In the genomic region with DNA sequence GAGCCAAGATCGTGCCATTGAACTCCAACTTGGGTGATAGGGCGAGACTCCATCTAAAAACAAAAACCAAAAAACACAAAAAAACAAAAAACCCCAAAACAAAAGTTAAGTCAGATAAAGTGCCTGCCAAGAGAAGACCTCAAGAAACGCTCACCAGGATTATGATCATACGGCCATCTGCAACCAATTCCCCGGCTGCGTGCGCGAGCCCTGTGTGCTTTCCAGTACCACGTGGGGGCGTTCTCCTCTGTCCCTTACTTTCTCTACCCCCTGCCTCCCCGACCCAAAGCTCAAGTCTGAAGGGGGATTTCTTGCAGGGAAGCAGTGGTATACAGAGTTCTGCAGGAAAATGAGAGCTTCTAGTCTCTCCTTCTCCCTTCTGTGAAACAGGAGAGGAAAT, we compare ENCODE assay signal across 10 cellular contexts. TPM values are rescaled to one million over a fixed set of nuclear protein-coding genes. Genes with fewer than 3 reads are reported as not detected.
DNase-seq lines count a peak whose midpoint lies in the region; ATAC-seq and TF ChIP-seq lines count a peak whose summit lies in the region.
"Had no signal": no experiment of that assay in that cellular context is flagged by ENCODE, and none has a peak within 500 bp of the region (broad histone marks: within the 10 kb centered on the region; RNA-seq: fewer than 3 reads in every experiment).

No MANE protein-coding gene starts in this region.

- H3K4me3 Mint-ChIP-seq in activated B cell treated with CpG ODN at 0.5 μM for 24 hours (no peak overlapping the region), memory B cell (no peak overlapping the region)

- intact Hi-C loops in activated B cell treated with CpG ODN at 0.5 μM for 24 hours (cut with micrococcal nuclease) (no loop called here), esophagus squamous epithelium (cut with DNase I) (loop anchor here (10.0 kb wide), 1 partner anchor 802 kb away; a partner anchor contains a TSS)

- H3K4me1 ChIP-seq in esophagus squamous epithelium: no peaks in the 10 kb centered on the region

- in situ Hi-C loops in KBM-7 (cut with MboI; ENCODE audit: low pct_unique_long_range_greater_than_20kb, low sequenced_read_pairs): loop anchor here (10.0 to 25.0 kb wide), 2 partner anchors 482 to 794 kb away; a partner anchor contains a TSS

- DNase-seq in NCI-H2107 treated with DMSO at 0.1 percent for 48 hours (lab: John Stamatoyannopoulos, UW; ENCODE audit: unreplicated experiment) (peak; percentile 29), NCI-H2107 (lab: John Stamatoyannopoulos, UW) (no peak), KBM-7 (peak; percentile 49), activated B cell treated with CpG ODN at 0.5 μM for 24 hours (no peak), memory B cell (ENCODE audit: low spot score in 2 of 2) (no peak), amygdala (lab: John Stamatoyannopoulos, UW) (no peak), esophagus squamous epithelium (lab: John Stamatoyannopoulos, UW) (no peak)
- DNase-seq in stimulated activated CD4-positive, alpha-beta T cell treated with anti-CD3 and anti-CD28 coated beads, Interleukin-4, amount 100 ng/mL, for 24 hours: no peak
- DNase-seq: small intestine had no signal

- H3K9me3 Mint-ChIP-seq in activated B cell treated with CpG ODN at 0.5 μM for 24 hours (no peaks in the 10 kb centered on the region), memory B cell (no peaks in the 10 kb centered on the region)

- H3K27ac ChIP-seq in esophagus squamous epithelium: no peak overlapping the region
- H3K27ac ChIP-seq: C4-2B had no signal

- H3K36me3 Mint-ChIP-seq in activated B cell treated with CpG ODN at 0.5 μM for 24 hours (ENCODE audit: low read depth): no peaks in the 10 kb centered on the region
- H3K36me3 Mint-ChIP-seq in memory B cell: no peaks in the 10 kb centered on the region

- CTCF ChIA-PET in activated B cell treated with CpG ODN at 0.5 μM for 24 hours (lab: Charles Lee): interaction anchor here (0.7 to 2.9 kb wide), 4 partner anchors 478 to 497 kb away, joined by 3 to 18 read pairs (median 8); no protein-coding TSS in a partner anchor

- H3K27me3 Mint-ChIP-seq in activated B cell treated with CpG ODN at 0.5 μM for 24 hours (peaks cover 37% of the 10 kb centered on the region), memory B cell (peaks cover 25% of the 10 kb centered on the region)

- TF ChIP-seq CTCF in activated B cell treated with CpG ODN at 0.5 μM for 24 hours (IDR thresholded peaks at IDR 0.05) (no peak), esophagus squamous epithelium (IDR thresholded peaks at IDR 0.05) (peak in 3 of 6 experiments; percentile 15 to 29 (median 29))

- H3K27ac Mint-ChIP-seq in activated B cell treated with CpG ODN at 0.5 μM for 24 hours (no peak overlapping the region), memory B cell (no peak overlapping the region)

- ATAC-seq in activated B cell treated with CpG ODN at 0.5 μM for 24 hours (ENCODE audit: low read depth) (peak; percentile 54), memory B cell (ENCODE audit: low read depth) (peak; percentile 74)

- POLR2A ChIA-PET in activated B cell treated with CpG ODN at 0.5 μM for 24 hours (lab: Charles Lee): interaction anchor here (0.7 to 0.9 kb wide), 2 partner anchors 8 to 803 kb away, joined by 3 to 4 read pairs; a partner anchor contains a TSS

- WGBS in esophagus squamous epithelium, 2 donors: 18 to 19% methylated on average over 11 of the region's 11 CpGs

- H3K36me3 ChIP-seq in esophagus squamous epithelium: no peaks in the 10 kb centered on the region

- no peak overlapping the region for H3K4me3 ChIP-seq in esophagus squamous epithelium

- H3K27me3 ChIP-seq in esophagus squamous epithelium: peaks cover 0 to 62% (median 0%) of the 10 kb centered on the region in 4 donors

- peaks cover 4% of the 10 kb centered on the region for H3K4me1 Mint-ChIP-seq in activated B cell treated with CpG ODN at 0.5 μM for 24 hours
- H3K4me1 Mint-ChIP-seq in memory B cell: peaks cover 6% of the 10 kb centered on the region

- H3K9me3 ChIP-seq in esophagus squamous epithelium: no peaks in the 10 kb centered on the region

- no peak for TF ChIP-seq POLR2A in esophagus squamous epithelium (IDR thresholded peaks at IDR 0.05)

RNA-seq across cellular contexts. Expression of a gene that starts 10.5 kb away (rescaled TPM):
- 67.7 and 79.0 TPM in 2 replicates for total RNA-seq in activated B cell treated with CpG ODN at 0.5 μM for 24 hours
- total RNA-seq in esophagus squamous epithelium: 100 to 1,000 TPM in 1 of 4 donors, 10 to 100 TPM in 3; 70.9 to 109 (median 88.1) TPM

RNA-seq across cellular contexts. Expression of a gene that starts 22.7 kb away (rescaled TPM):
- total RNA-seq in activated B cell treated with CpG ODN at 0.5 μM for 24 hours (363 and 368 TPM in 2 replicates), esophagus squamous epithelium (100 to 1,000 TPM; 170 to 288 (median 234) TPM)

RNA-seq across cellular contexts. Expression of a gene that starts 27.5 kb away (rescaled TPM):
- total RNA-seq in activated B cell treated with CpG ODN at 0.5 μM for 24 hours: not detected in 2 replicates
- total RNA-seq in esophagus squamous epithelium: under 1 TPM; 0.12 to 0.38 (median 0.20) TPM

RNA-seq across cellular contexts. Expression of a gene that starts 41.0 kb away (rescaled TPM):
- total RNA-seq in activated B cell treated with CpG ODN at 0.5 μM for 24 hours (38.2 and 41.3 TPM in 2 replicates), esophagus squamous epithelium (10 to 100 TPM; 21.4 to 34.2 (median 23.9) TPM)

Comparison
In these comparisons a context has a peak if more than half of its experiments do, and no peak if none do; other contexts are left out.
1. DNase-seq: peak in NCI-H2107 treated with DMSO at 0.1 percent for 48 hours (single experiment) and KBM-7 (single experiment); none in NCI-H2107 (single experiment), activated B cell treated with CpG ODN at 0.5 μM for 24 hours (single experiment), memory B cell (0 of 2), amygdala (0 of 56), stimulated activated CD4-positive, alpha-beta T cell treated with anti-CD3 and anti-CD28 coated beads, Interleukin-4, amount 100 ng/mL, for 24 hours (single experiment) and esophagus squamous epithelium (single experiment).